23 cellular contexts compared by ENCODE assay signal in the genomic region with DNA sequence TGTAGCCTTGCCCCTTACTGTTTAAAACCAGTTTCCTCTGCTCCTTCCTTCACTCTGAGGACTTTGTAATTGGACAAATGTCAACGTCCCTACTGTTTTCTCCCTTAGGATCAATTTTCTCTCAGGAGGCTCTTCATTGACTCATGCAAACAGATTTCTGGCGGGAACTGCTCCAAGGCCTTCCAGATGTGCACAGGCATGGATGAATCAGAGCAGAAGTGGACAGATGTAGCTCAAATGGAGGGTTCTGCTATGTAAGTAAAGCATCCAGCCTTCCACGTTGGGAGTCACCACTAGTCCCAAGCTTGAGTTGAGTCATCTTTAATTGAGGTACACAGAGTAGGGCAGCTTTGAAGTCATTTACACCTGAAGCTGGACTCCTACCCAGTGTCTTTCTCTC.
"Had no signal": no experiment of that assay in that cellular context is flagged by ENCODE, and none has a peak within 500 bp of the region (broad histone marks: within the 10 kb centered on the region; RNA-seq: fewer than 3 reads in every experiment).

No MANE protein-coding gene starts in this region.

- H3K9me3 Mint-ChIP-seq: activated CD4-positive, alpha-beta memory T cell treated with anti-CD3 and anti-CD28 coated beads, Interleukin-2, amount 10 ng/mL, durations not matched to agents 7 days and 5 days; activated CD4-positive, alpha-beta T cell treated with anti-CD3 and anti-CD28 coated beads, Interleukin-2, amount 10 ng/mL, durations not matched to agents 24 days and 14 days; activated naive CD4-positive, alpha-beta T cell treated with anti-CD3 and anti-CD28 coated beads, Interleukin-2, amount 10 ng/mL, durations not matched to agents 7 days and 5 days; immature natural killer cell had no signal

- DNase-seq: activated CD4-positive, alpha-beta memory T cell treated with anti-CD3 and anti-CD28 coated beads, Interleukin-2, amount 10 ng/mL, durations not matched to agents 7 days and 5 days; activated CD4-positive, alpha-beta T cell treated with anti-CD3 and anti-CD28 coated beads, Interleukin-2, amount 10 ng/mL, durations not matched to agents 24 days and 14 days; activated effector memory CD4-positive, alpha-beta T cell treated with anti-CD3 and anti-CD28 coated beads, Interleukin-2, amount 50 U/mL, for 16 hours; activated naive CD4-positive, alpha-beta T cell treated with anti-CD3 and anti-CD28 coated beads, Interleukin-2, amount 10 ng/mL, durations not matched to agents 7 days and 5 days; amygdala; cerebellar nuclear complex; endodermal cell; foreskin melanocyte; glutamatergic neuron; immature natural killer cell; left lung; mammary epithelial cell; naive thymus-derived CD8-positive, alpha-beta T cell; stimulated activated CD4-positive, alpha-beta T cell treated with anti-CD3 and anti-CD28 coated beads, Interleukin-4, amount 100 ng/mL, for 24 hours; stimulated activated naive CD4-positive, alpha-beta T cell treated with Interleukin-2 at 50 U/mL for 16 hours; T-helper 2 cell; upper lobe of left lung had no signal

- H3K4me1 Mint-ChIP-seq: activated CD4-positive, alpha-beta T cell treated with anti-CD3 and anti-CD28 coated beads, Interleukin-2, amount 10 ng/mL, durations not matched to agents 24 days and 14 days had no signal

- H3K4me3 Mint-ChIP-seq: activated CD4-positive, alpha-beta memory T cell treated with anti-CD3 and anti-CD28 coated beads, Interleukin-2, amount 10 ng/mL, durations not matched to agents 7 days and 5 days; activated CD4-positive, alpha-beta T cell treated with anti-CD3 and anti-CD28 coated beads, Interleukin-2, amount 10 ng/mL, durations not matched to agents 24 days and 14 days; activated naive CD4-positive, alpha-beta T cell treated with anti-CD3 and anti-CD28 coated beads, Interleukin-2, amount 10 ng/mL, durations not matched to agents 7 days and 5 days; endodermal cell; immature natural killer cell; mesothelial cell of epicardium; naive thymus-derived CD8-positive, alpha-beta T cell had no signal

- H3K27me3 Mint-ChIP-seq: activated naive CD4-positive, alpha-beta T cell treated with anti-CD3 and anti-CD28 coated beads, Interleukin-2, amount 10 ng/mL, durations not matched to agents 7 days and 5 days; progenitor cell of endocrine pancreas had no signal

- ATAC-seq: activated CD4-positive, CD25-positive, alpha-beta regulatory T cell treated with anti-CD3 and anti-CD28 coated beads, Interleukin-2, amount 50 U/mL, for 24 hours; left lung; naive thymus-derived CD8-positive, alpha-beta T cell had no signal

- H3K4me3 ChIP-seq: coronary artery, hepatocyte, left lung, thoracic aorta, upper lobe of left lung had no signal

- H3K27ac Mint-ChIP-seq: activated CD4-positive, alpha-beta memory T cell treated with anti-CD3 and anti-CD28 coated beads, Interleukin-2, amount 10 ng/mL, durations not matched to agents 7 days and 5 days; activated CD4-positive, alpha-beta T cell treated with anti-CD3 and anti-CD28 coated beads, Interleukin-2, amount 10 ng/mL, durations not matched to agents 24 days and 14 days; activated naive CD4-positive, alpha-beta T cell treated with anti-CD3 and anti-CD28 coated beads, Interleukin-2, amount 10 ng/mL, durations not matched to agents 7 days and 5 days; endodermal cell; immature natural killer cell; mesothelial cell of epicardium; naive thymus-derived CD8-positive, alpha-beta T cell; progenitor cell of endocrine pancreas had no signal

- H3K36me3 Mint-ChIP-seq: activated naive CD4-positive, alpha-beta T cell treated with anti-CD3 and anti-CD28 coated beads, Interleukin-2, amount 10 ng/mL, durations not matched to agents 7 days and 5 days; immature natural killer cell; mesothelial cell of epicardium; naive thymus-derived CD8-positive, alpha-beta T cell had no signal
